ENCODE assay signal across 16 cellular contexts in the genomic region with DNA sequence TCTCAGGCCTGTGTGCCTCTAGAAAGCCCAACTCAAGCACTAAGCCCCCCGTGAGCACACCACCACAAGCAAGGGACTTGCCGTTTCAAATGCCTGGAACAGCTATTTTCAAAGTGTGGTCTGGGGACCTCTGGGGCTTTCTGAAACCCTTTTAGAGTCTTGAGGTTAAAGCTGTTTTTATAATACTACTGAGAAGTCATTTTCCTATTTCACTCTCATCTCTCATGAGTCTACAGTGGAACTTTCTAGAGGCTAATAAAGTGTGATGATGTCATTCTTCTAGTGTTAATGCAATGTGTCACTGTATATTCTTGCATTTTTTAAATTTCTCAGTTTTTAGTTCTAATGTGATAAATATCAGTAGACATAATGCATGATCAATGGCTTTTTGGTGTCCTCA.
A peak's percentile ranks its signal among the peaks of the same experiment; 100 is the strongest.
DNase-seq lines count a peak whose midpoint lies in the region; ATAC-seq and TF ChIP-seq lines count a peak whose summit lies in the region.
"Had no signal": no experiment of that assay in that cellular context is flagged by ENCODE, and none has a peak within 500 bp of the region (broad histone marks: within the 10 kb centered on the region; RNA-seq: fewer than 3 reads in every experiment).

No MANE protein-coding gene starts in this region.

- no peaks in the 10 kb centered on the region for H3K27me3 Mint-ChIP-seq in chondrocyte (ENCODE audit: low read depth)
- H3K27me3 Mint-ChIP-seq: activated CD8-positive, alpha-beta memory T cell treated with anti-CD3 and anti-CD28 coated beads, Interleukin-2, amount 10 ng/mL, durations not matched to agents 7 days and 5 days; activated naive CD8-positive, alpha-beta T cell treated with anti-CD3 and anti-CD28 coated beads for 36 hours had no signal

- POLR2A ChIA-PET in BJ (lab: Charles Lee): no interaction called here

- no peak overlapping the region for H3K4me3 Mint-ChIP-seq in chondrocyte (ENCODE audit: unreplicated experiment)
- H3K4me3 Mint-ChIP-seq: activated CD8-positive, alpha-beta memory T cell treated with anti-CD3 and anti-CD28 coated beads, Interleukin-2, amount 10 ng/mL, durations not matched to agents 7 days and 5 days; activated naive CD8-positive, alpha-beta T cell treated with anti-CD3 and anti-CD28 coated beads for 36 hours; memory B cell had no signal

- no peaks in the 10 kb centered on the region for H3K27me3 ChIP-seq in BJ (ENCODE audit: control insufficient read depth, insufficient read depth, low read length)

- peaks cover 31% of the 10 kb centered on the region for H3K4me1 Mint-ChIP-seq in chondrocyte (ENCODE audit: low read depth)
- H3K4me1 Mint-ChIP-seq: memory B cell had no signal

- H3K27ac Mint-ChIP-seq in chondrocyte (ENCODE audit: unreplicated experiment): peak overlapping the region; percentile 83
- H3K27ac Mint-ChIP-seq: activated CD8-positive, alpha-beta memory T cell treated with anti-CD3 and anti-CD28 coated beads, Interleukin-2, amount 10 ng/mL, durations not matched to agents 7 days and 5 days; activated naive CD8-positive, alpha-beta T cell treated with anti-CD3 and anti-CD28 coated beads for 36 hours; memory B cell had no signal

- peak; percentile 46 for ATAC-seq in GM19372 (IDR thresholded peaks at IDR 0.05; ENCODE audit: low read depth, unreplicated experiment)
- peak; percentile 45 for ATAC-seq in HG03103 (IDR thresholded peaks at IDR 0.05; ENCODE audit: low read depth, unreplicated experiment)
- no peak for ATAC-seq in left cardiac atrium
- no peak for ATAC-seq in GM21576 (IDR thresholded peaks at IDR 0.05; ENCODE audit: unreplicated experiment)
- ATAC-seq: activated CD8-positive, alpha-beta memory T cell treated with anti-CD3 and anti-CD28 coated beads, Interleukin-2, amount 10 ng/mL, durations not matched to agents 7 days and 5 days had no signal

- no peaks in the 10 kb centered on the region for H3K36me3 ChIP-seq in BJ (ENCODE audit: control insufficient read depth, insufficient read depth, low read length)

- DNase-seq in BJ (ENCODE audit: low read depth) (peak; percentile 49), chondrocyte (ENCODE audit: low spot score) (no peak), left cardiac atrium (no peak), NCI-H146 (lab: John Stamatoyannopoulos, UW) (no peak)
- DNase-seq in activated CD4-positive, alpha-beta T cell treated with anti-CD3 and anti-CD28 coated beads for 4 hours: no peak
- DNase-seq: activated CD8-positive, alpha-beta memory T cell treated with anti-CD3 and anti-CD28 coated beads, Interleukin-2, amount 10 ng/mL, durations not matched to agents 7 days and 5 days; activated naive CD8-positive, alpha-beta T cell treated with anti-CD3 and anti-CD28 coated beads for 36 hours; DMS79 treated with DMSO at 0.1 percent for 48 hours; NCI-H1417; NCI-H69; SIG-M5; stimulated activated CD4-positive, alpha-beta T cell treated with anti-CD3 and anti-CD28 coated beads, Interleukin-2, amount 100 ng/mL, for 24 hours had no signal

- CTCF ChIA-PET in BJ (lab: Yijun Ruan, JAX): interaction anchor here (0.8 kb wide), 1 partner anchor 182 kb away, joined by 3 read pairs; no protein-coding TSS in a partner anchor

- H3K36me3 Mint-ChIP-seq in chondrocyte (ENCODE audit: low read depth): peaks cover 2% of the 10 kb centered on the region
- H3K36me3 Mint-ChIP-seq: activated CD8-positive, alpha-beta memory T cell treated with anti-CD3 and anti-CD28 coated beads, Interleukin-2, amount 10 ng/mL, durations not matched to agents 7 days and 5 days; activated naive CD8-positive, alpha-beta T cell treated with anti-CD3 and anti-CD28 coated beads for 36 hours; memory B cell had no signal

- H3K9me3 Mint-ChIP-seq in chondrocyte (ENCODE audit: low read depth): no peaks in the 10 kb centered on the region
- H3K9me3 Mint-ChIP-seq: activated naive CD8-positive, alpha-beta T cell treated with anti-CD3 and anti-CD28 coated beads for 36 hours; memory B cell had no signal

- no peak for TF ChIP-seq CTCF in BJ (IDR thresholded peaks at IDR 0.05; ENCODE audit: insufficient read depth, low read depth, low read length)
- no peak for TF ChIP-seq CTCF in chondrocyte (IDR thresholded peaks at IDR 0.05)

- no peak overlapping the region for H3K4me3 ChIP-seq in BJ (ENCODE audit: low read depth, low read length)

- intact Hi-C loops in left cardiac atrium (cut with DNase I): no loop called here

Comparison
In these comparisons a context has a peak if more than half of its experiments do, and no peak if none do; other contexts are left out.
1. ATAC-seq: peak in GM19372 (single experiment) and HG03103 (single experiment); none in left cardiac atrium (0 of 2) and GM21576 (single experiment).